ENCODE assay signal across 26 cellular contexts in the genomic region with DNA sequence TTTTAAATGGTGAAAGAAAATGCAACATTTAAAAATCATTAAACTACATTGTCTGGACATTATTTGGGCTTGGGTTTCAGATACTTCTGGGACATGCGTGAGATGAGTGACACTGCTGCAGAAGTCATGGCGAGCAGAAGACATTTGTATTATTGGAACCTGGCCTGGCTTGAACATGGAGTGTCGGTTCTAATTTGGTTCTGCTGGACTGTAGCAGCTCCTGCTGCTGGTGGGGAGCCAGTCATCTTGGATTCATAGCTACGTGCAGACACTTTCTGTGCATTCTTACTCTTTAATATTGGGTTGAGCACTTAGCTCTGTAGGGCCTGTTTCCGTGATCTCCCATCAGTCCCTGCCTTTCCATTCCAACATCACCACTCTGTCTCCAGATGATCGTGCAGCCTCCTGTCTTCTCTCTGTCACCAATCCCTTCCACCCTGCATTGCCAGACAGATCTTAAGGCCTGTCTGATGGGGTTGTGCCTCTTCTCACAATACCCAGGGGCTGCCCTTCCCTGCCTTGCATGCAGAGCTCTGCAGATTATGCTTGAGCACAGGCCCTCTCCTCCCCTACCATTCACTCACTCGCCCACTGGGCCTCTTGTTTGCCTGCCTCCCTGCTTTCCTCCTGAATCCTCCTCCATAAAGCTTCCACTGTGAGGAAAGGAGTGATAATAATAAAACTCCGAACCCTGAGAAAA. TPM values are rescaled to one million over a fixed set of nuclear protein-coding genes. Genes with fewer than 3 reads are reported as not detected.
DNase-seq lines count a peak whose midpoint lies in the region; ATAC-seq and TF ChIP-seq lines count a peak whose summit lies in the region.
"Had no signal": no experiment of that assay in that cellular context is flagged by ENCODE, and none has a peak within 500 bp of the region (broad histone marks: within the 10 kb centered on the region; RNA-seq: fewer than 3 reads in every experiment).

No MANE protein-coding gene starts in this region.

- no peak overlapping the region for H3K9ac ChIP-seq in neural cell (ENCODE audit: low read length)

- H3K36me3 ChIP-seq in gastroesophageal sphincter (no peaks in the 10 kb centered on the region), neural cell (ENCODE audit: insufficient read depth, low read length) (no peaks in the 10 kb centered on the region), upper lobe of left lung (no peaks in the 10 kb centered on the region), HAP-1 (replicated peaks) (no peaks in the 10 kb centered on the region)
- H3K36me3 ChIP-seq: prostate gland, WERI-Rb-1 had no signal

- DNase-seq in NCI-H82 (lab: John Stamatoyannopoulos, UW) (peak; percentile 0), NCI-H82 treated with DMSO at 0.1 percent for 48 hours (lab: John Stamatoyannopoulos, UW; ENCODE audit: unreplicated experiment) (no peak), upper lobe of left lung (no peak), NCI-H146 (lab: John Stamatoyannopoulos, UW) (no peak), HAP-1 (ENCODE audit: low spot score in 2 of 2) (no peak)
- DNase-seq: activated CD4-positive, alpha-beta T cell treated with anti-CD3 and anti-CD28 coated beads, Interleukin-2, amount 50 U/mL, for 1 hour; CD4-positive, CD25-positive, alpha-beta regulatory T cell; cerebellar nuclear complex; effector CD8-positive, alpha-beta T cell; erythroblast; foreskin keratinocyte; mucosa of descending colon; NCI-H2029; NCI-H2227 treated with DMSO at 0.1 percent for 48 hours; NCI-H774; small intestine; stimulated activated CD4-positive, alpha-beta T cell treated with anti-CD3 and anti-CD28 coated beads, Interleukin-2, amount 100 ng/mL, for 24 hours; testis; WERI-Rb-1 had no signal

- no peak for TF ChIP-seq CTCF in gastroesophageal sphincter (IDR thresholded peaks at IDR 0.05)
- no peak for TF ChIP-seq CTCF in neural cell (IDR thresholded peaks at IDR 0.05; ENCODE audit: poor library complexity, severe bottlenecking)
- TF ChIP-seq CTCF in upper lobe of left lung (IDR thresholded peaks at IDR 0.05) = no peak

- H4K20me1 ChIP-seq in neural cell (ENCODE audit: insufficient read depth) = no peaks in the 10 kb centered on the region

- peaks cover 26 to 67% (median 30%) of the 10 kb centered on the region in 3 donors for H3K4me1 ChIP-seq in gastroesophageal sphincter
- peaks cover 4 to 14% (median 11%) of the 10 kb centered on the region in 4 donors for H3K4me1 ChIP-seq in upper lobe of left lung
- H3K4me1 ChIP-seq in HAP-1 = peaks cover 10% of the 10 kb centered on the region
- H3K4me1 ChIP-seq: foreskin keratinocyte, prostate gland had no signal

- no peaks in the 10 kb centered on the region for H3K9me2 ChIP-seq in neural cell (ENCODE audit: insufficient read depth, low read length)

- H3F3A ChIP-seq in neural cell (ENCODE audit: insufficient read depth, low read length, poor library complexity, severe bottlenecking) = no peaks in the 10 kb centered on the region

- H3K27me3 ChIP-seq in gastroesophageal sphincter = no peaks in the 10 kb centered on the region
- H3K27me3 ChIP-seq in neural cell (ENCODE audit: insufficient read depth, low read depth, low read length) = no peaks in the 10 kb centered on the region
- no peaks in the 10 kb centered on the region for H3K27me3 ChIP-seq in upper lobe of left lung
- H3K27me3 ChIP-seq in HAP-1 (ENCODE audit: low read depth) = no peaks in the 10 kb centered on the region
- H3K27me3 ChIP-seq: foreskin keratinocyte, testis had no signal

- no peak for TF ChIP-seq EP300 in gastroesophageal sphincter (IDR thresholded peaks at IDR 0.05)
- no peak for TF ChIP-seq EP300 in neural cell (conservative IDR thresholded peaks at IDR 0.05; ENCODE audit: poor library complexity, severe bottlenecking)
- TF ChIP-seq EP300 in upper lobe of left lung (IDR thresholded peaks at IDR 0.05) = no peak

- H3K27ac ChIP-seq in gastroesophageal sphincter (peak overlapping the region in 3 of 4 donors; percentile 12 to 72 (median 69)), neural cell (ENCODE audit: low read length) (peak overlapping the region; percentile 32), upper lobe of left lung (peak overlapping the region in 3 of 4 donors; percentile 17 to 30 (median 18))
- H3K27ac ChIP-seq: 22Rv1, foreskin keratinocyte, prostate gland, WERI-Rb-1 had no signal

- H3K4me3 ChIP-seq in gastroesophageal sphincter (no peak overlapping the region), neural cell (ENCODE audit: low read length) (peak overlapping the region; percentile 8), upper lobe of left lung (no peak overlapping the region), HAP-1 (no peak overlapping the region)
- H3K4me3 ChIP-seq: mucosa of descending colon, prostate gland, testis had no signal

- TF ChIP-seq POLR2A in gastroesophageal sphincter (IDR thresholded peaks at IDR 0.05) (no peak), upper lobe of left lung (IDR thresholded peaks at IDR 0.05) (no peak)

- 46 to 63% methylated on average over 6 to 8 of the region's 8 CpGs for WGBS in gastroesophageal sphincter (ENCODE audit: low coverage in 1 of 2), 2 donors
- WGBS in upper lobe of left lung, 2 donors = 82 to 86% methylated on average over 8 of the region's 8 CpGs

- H3K9me3 ChIP-seq in gastroesophageal sphincter = no peaks in the 10 kb centered on the region
- H3K9me3 ChIP-seq in neural cell (ENCODE audit: low read length) = no peaks in the 10 kb centered on the region
- H3K9me3 ChIP-seq in upper lobe of left lung = no peaks in the 10 kb centered on the region
- no peaks in the 10 kb centered on the region for H3K9me3 ChIP-seq in HAP-1
- H3K9me3 ChIP-seq: mucosa of descending colon, prostate gland, testis had no signal

- no peak overlapping the region for H2AFZ ChIP-seq in neural cell (ENCODE audit: low read depth, low read length)

- in situ Hi-C loops in HAP-1 (cut with MboI; ENCODE audit: low sequenced_read_pairs) = no loop called here

- H3K79me2 ChIP-seq in neural cell (replicated peaks; ENCODE audit: insufficient read depth, low read length) = peaks cover 20% of the 10 kb centered on the region

- TF ChIP-seq RAD21 in neural cell (conservative IDR thresholded peaks at IDR 0.05) = no peak

- H3K4me2 ChIP-seq in neural cell (ENCODE audit: low read length) = no peak overlapping the region

- ATAC-seq in gastroesophageal sphincter = no peak
- no peak for ATAC-seq in upper lobe of left lung (ENCODE audit: low FRiP score in 2 of 2)
- ATAC-seq in GM18498 (IDR thresholded peaks at IDR 0.05; ENCODE audit: unreplicated experiment) = no peak
- ATAC-seq: foreskin keratinocyte, HCT116, HepG2, mucosa of descending colon had no signal

TF ChIP-seq in neural cell, 6 proteins besides CTCF, POLR2A, EP300 and RAD21:
- TF ChIP-seq POLR2AphosphoS5 (IDR thresholded peaks at IDR 0.05) (no peak), REST (IDR thresholded peaks at IDR 0.05; ENCODE audit: borderline replicate concordance) (peak; percentile 50)

RNA-seq across cellular contexts. Expression of gene CELF2, which starts 32.8 kb away (rescaled TPM):
- 100 to 1,000 TPM in 3 of 4 donors, 10 to 100 TPM in 1; 82.4 to 122 (median 110) TPM for total RNA-seq in gastroesophageal sphincter
- polyA plus RNA-seq in neural cell = 49.9 and 55.5 TPM in 2 replicates
- polyA minus RNA-seq in neural cell = 142 and 166 TPM in 2 replicates
- total RNA-seq in upper lobe of left lung = 100 to 1,000 TPM in 5 of 6 donors, 10 to 100 TPM in 1; 82.7 to 193 (median 120) TPM
- total RNA-seq: HepG2 had no signal
- polyA plus RNA-seq: HepG2 had no signal

Comparison
In these comparisons a context has a peak if more than half of its experiments do, and no peak if none do; other contexts are left out.
1. H3K27ac ChIP-seq: peak in every context shown above with its lines; median percentile 69 in gastroesophageal sphincter; 32 in neural cell; 18 in upper lobe of left lung.